ENCODE assay signal across 22 cellular contexts in the genomic region with DNA sequence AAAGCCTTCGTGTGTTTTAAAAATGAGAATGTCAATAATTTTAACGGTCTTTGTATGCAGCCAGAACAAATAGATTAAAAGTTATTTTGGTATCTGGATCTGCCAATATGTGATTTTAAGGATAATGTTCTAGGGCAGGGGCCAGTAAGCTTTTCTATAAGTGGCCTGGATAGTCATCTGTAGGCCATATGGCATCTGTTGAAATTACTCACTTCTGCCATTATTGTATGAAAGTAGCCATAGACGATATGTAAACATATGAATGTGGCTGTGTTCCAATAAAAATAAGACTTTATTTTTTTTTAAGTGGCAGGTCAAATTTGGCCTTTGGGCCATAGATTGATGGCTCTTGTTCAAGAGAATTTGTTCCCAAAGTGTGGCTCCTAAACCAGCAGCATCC. TPM values are rescaled to one million over a fixed set of nuclear protein-coding genes. Genes with fewer than 3 reads are reported as not detected.
DNase-seq lines count a peak whose midpoint lies in the region; ATAC-seq and TF ChIP-seq lines count a peak whose summit lies in the region.
"Had no signal": no experiment of that assay in that cellular context is flagged by ENCODE, and none has a peak within 500 bp of the region (broad histone marks: within the 10 kb centered on the region; RNA-seq: fewer than 3 reads in every experiment).

No MANE protein-coding gene starts in this region.

- peak overlapping the region; percentile 63; the same call in 1 of the 2 replicates for H3K4ac ChIP-seq in IMR-90 (ENCODE audit: low read depth, low read length)

- TF ChIP-seq RAD21 in IMR-90 (IDR thresholded peaks at IDR 0.05; ENCODE audit: low read length), result no peak

- no peak for TF ChIP-seq POLR2A in IMR-90 (IDR thresholded peaks at IDR 0.05; ENCODE audit: low read depth, low read length)
- TF ChIP-seq POLR2A in tibial nerve (IDR thresholded peaks at IDR 0.05), result no peak

- peaks cover 7% of the 10 kb centered on the region; the same call in 1 of the 2 replicates for H3K9me1 ChIP-seq in IMR-90 (ENCODE audit: insufficient read depth, low read length)

- H3K14ac ChIP-seq in IMR-90 (replicated peaks; ENCODE audit: low read depth, low read length), result peak overlapping the region; percentile 75; the same call in 1 of the 2 replicates

- H3K9me3 ChIP-seq in IMR-90 (ENCODE audit: control insufficient read depth, insufficient read depth, low read length) (no peaks in the 10 kb centered on the region), adipocyte (ENCODE audit: control insufficient read depth, low read length) (no peaks in the 10 kb centered on the region), tibial nerve (no peaks in the 10 kb centered on the region)
- no peaks in the 10 kb centered on the region for H3K9me3 ChIP-seq in effector memory CD4-positive, alpha-beta T cell (ENCODE audit: control insufficient read depth, low read length)
- H3K9me3 ChIP-seq: BLaER1 treated with 17β-estradiol and CSF1 and Interleukin-3, amounts not matched to agents 10 nM and 100 nM had no signal

- in situ Hi-C loops in IMR-90 (cut with MboI; ENCODE audit: low sequenced_read_pairs), result no loop called here

- H2AFZ ChIP-seq in IMR-90 (replicated peaks; ENCODE audit: low read length, poor library complexity), result no peak overlapping the region

- peak overlapping the region; percentile 69 for H2BK120ac ChIP-seq in IMR-90 (ENCODE audit: low read depth, low read length)

- DNase-seq in DMS53 (lab: John Stamatoyannopoulos, UW), result peak; percentile 29
- peak; percentile 54 for DNase-seq in IMR-90
- peak; percentile 12 for DNase-seq in adipocyte (ENCODE audit: low read depth)
- DNase-seq in left colon, result no peak
- no peak for DNase-seq in tibial nerve (ENCODE audit: low spot score in 2 of 2)
- no peak for DNase-seq in hypothalamus (lab: John Stamatoyannopoulos, UW)
- no peak for DNase-seq in effector memory CD4-positive, alpha-beta T cell
- DNase-seq: Calu3; CD8-positive, alpha-beta T cell; HFFc6; Kasumi-1; MM.1S; NCI-H1092; NCI-H1436 treated with DMSO at 0.1 percent for 48 hours; NCI-H2029 treated with DMSO at 0.1 percent for 48 hours; NCI-H2171 treated with DMSO at 0.1 percent for 48 hours; NCI-H748 treated with DMSO at 0.1 percent for 48 hours; NK-92 treated with Interleukin-12 subunit alpha and Interleukin-12 subunit beta, amount 100 ng/mL, for 24 hours; RPMI8226 had no signal

- H3K18ac ChIP-seq in IMR-90 (ENCODE audit: low read depth, low read length), result peak overlapping the region; percentile 81; the same call in 1 of the 2 replicates

- H3K4me3 ChIP-seq in IMR-90 (ENCODE audit: insufficient read depth, low read depth, low read length) (no peak overlapping the region), adipocyte (ENCODE audit: low read length) (no peak overlapping the region), tibial nerve (no peak overlapping the region)
- H3K4me3 ChIP-seq in effector memory CD4-positive, alpha-beta T cell (ENCODE audit: insufficient read depth, low read depth, low read length, poor library complexity, severe bottlenecking), result no peak overlapping the region
- H3K4me3 ChIP-seq: BLaER1 treated with 17β-estradiol and CSF1 and Interleukin-3, amounts not matched to agents 10 nM and 100 nM had no signal

- H3K56ac ChIP-seq in IMR-90 (ENCODE audit: extremely low read depth, insufficient read depth, low read length), result no peak overlapping the region; the same call in 1 of the 2 replicates

- CTCF ChIA-PET in IMR-90 (lab: Yijun Ruan, JAX), result no interaction called here

- no CpG with 5 or more reads among the region's 3 CpGs for WGBS in IMR-90 (ENCODE audit: extremely low coverage in 2 of 2, insufficient read length in 1 of 2), 2 experiments
- WGBS in tibial nerve, 2 donors, result 54 to 64% methylated on average over 3 of the region's 3 CpGs

- H3K4me1 ChIP-seq in IMR-90 (ENCODE audit: control insufficient read depth, insufficient read depth, low read length) (peaks cover 16% of the 10 kb centered on the region), adipocyte (ENCODE audit: control insufficient read depth, insufficient read depth, low read length) (peaks cover 65% of the 10 kb centered on the region), tibial nerve (no peaks in the 10 kb centered on the region)
- no peaks in the 10 kb centered on the region for H3K4me1 ChIP-seq in effector memory CD4-positive, alpha-beta T cell (ENCODE audit: control insufficient read depth, insufficient read depth, low read length, poor library complexity, severe bottlenecking)
- H3K4me1 ChIP-seq: BLaER1 treated with 17β-estradiol and CSF1 and Interleukin-3, amounts not matched to agents 10 nM and 100 nM had no signal

- TF ChIP-seq EP300 in tibial nerve (IDR thresholded peaks at IDR 0.05), result no peak

- H3K79me1 ChIP-seq in IMR-90 (ENCODE audit: low read depth in 1 of 2, low read length in 2 of 2), result peaks cover 0 to 5% of the 10 kb centered on the region in 2 experiments; a peak in 1 of 4 replicates

- peak overlapping the region; percentile 88; the same call in 2 of the 3 replicates for H2BK15ac ChIP-seq in IMR-90 (ENCODE audit: low read depth, low read length)

- H3K27me3 ChIP-seq in IMR-90 (ENCODE audit: control insufficient read depth, insufficient read depth, low read length), result no peaks in the 10 kb centered on the region
- H3K27me3 ChIP-seq in adipocyte (replicated peaks; ENCODE audit: control insufficient read depth, insufficient read depth, low read length), result no peaks in the 10 kb centered on the region
- no peaks in the 10 kb centered on the region for H3K27me3 ChIP-seq in tibial nerve
- H3K27me3 ChIP-seq in effector memory CD4-positive, alpha-beta T cell (replicated peaks; ENCODE audit: control insufficient read depth, insufficient read depth, low read length, poor library complexity, severe bottlenecking), result no peaks in the 10 kb centered on the region
- H3K27me3 ChIP-seq: BLaER1 treated with 17β-estradiol and CSF1 and Interleukin-3, amounts not matched to agents 10 nM and 100 nM had no signal

- no peaks in the 10 kb centered on the region for H3K36me3 ChIP-seq in IMR-90 (ENCODE audit: control insufficient read depth, insufficient read depth, low read length)
- H3K36me3 ChIP-seq in adipocyte (ENCODE audit: control insufficient read depth, insufficient read depth, low read length, severe bottlenecking), result peaks cover 14% of the 10 kb centered on the region
- H3K36me3 ChIP-seq in tibial nerve, result no peaks in the 10 kb centered on the region
- no peaks in the 10 kb centered on the region for H3K36me3 ChIP-seq in effector memory CD4-positive, alpha-beta T cell (ENCODE audit: control insufficient read depth, insufficient read depth, low read length)
- H3K36me3 ChIP-seq: BLaER1 treated with 17β-estradiol and CSF1 and Interleukin-3, amounts not matched to agents 10 nM and 100 nM had no signal

- no TSS peak for BruUV-seq in IMR-90 (replicated peaks; lab: Mats Ljungman, UMichigan)

- H3K4me2 ChIP-seq in IMR-90 (ENCODE audit: low read depth, low read length), result no peak overlapping the region
- H3K4me2 ChIP-seq: BLaER1 treated with 17β-estradiol and CSF1 and Interleukin-3, amounts not matched to agents 10 nM and 100 nM had no signal

- intact Hi-C loops in IMR-90 (cut with micrococcal nuclease) (no loop called here), left colon (cut with DNase I, micrococcal nuclease) (no loop called here)

- peak overlapping the region; percentile 80; the same call in 1 of the 2 replicates for H4K5ac ChIP-seq in IMR-90 (ENCODE audit: low read depth, low read length)

- dilution Hi-C loops in IMR-90 (cut with HindIII; ENCODE audit: low sequenced_read_pairs, unreplicated experiment), result no loop called here

- ATAC-seq in IMR-90 (ENCODE audit: low read depth) (no peak), left colon (peak; percentile 51)
- ATAC-seq: CD8-positive, alpha-beta T cell had no signal

- peak overlapping the region; percentile 60 for H4K91ac ChIP-seq in IMR-90 (ENCODE audit: insufficient read depth, low read depth, low read length)

- H3K27ac ChIP-seq in IMR-90 (ENCODE audit: insufficient read depth, low read length), result no peak overlapping the region
- H3K27ac ChIP-seq in tibial nerve, result no peak overlapping the region
- H3K27ac ChIP-seq in effector memory CD4-positive, alpha-beta T cell (ENCODE audit: insufficient read depth, low read length, poor library complexity, severe bottlenecking), result no peak overlapping the region
- H3K27ac ChIP-seq: BLaER1 treated with 17β-estradiol and CSF1 and Interleukin-3, amounts not matched to agents 10 nM and 100 nM; HL-60 had no signal

- H3K9ac ChIP-seq in IMR-90 (ENCODE audit: low read depth, low read length) (no peak overlapping the region), adipocyte (ENCODE audit: low read length) (peak overlapping the region; percentile 76)
- H3K9ac ChIP-seq: BLaER1 treated with 17β-estradiol and CSF1 and Interleukin-3, amounts not matched to agents 10 nM and 100 nM had no signal

- H4K8ac ChIP-seq in IMR-90 (ENCODE audit: low read depth in 2 of 2, low read length in 2 of 2), result peak overlapping the region in 1 of 2 experiments; percentile 56; a peak in 1 of 4 replicates

- no peaks in the 10 kb centered on the region for H4K20me1 ChIP-seq in IMR-90 (ENCODE audit: insufficient read depth, low read length)
- H4K20me1 ChIP-seq: BLaER1 treated with 17β-estradiol and CSF1 and Interleukin-3, amounts not matched to agents 10 nM and 100 nM had no signal

- peak overlapping the region; percentile 21; the same call in 1 of the 2 replicates for H2AK5ac ChIP-seq in IMR-90 (ENCODE audit: low read depth, low read length)

- H2BK20ac ChIP-seq in IMR-90 (ENCODE audit: low read depth, low read length), result peak overlapping the region; percentile 91

- H2BK5ac ChIP-seq in IMR-90 (ENCODE audit: low read depth, low read length, poor library complexity, severe bottlenecking), result peak overlapping the region; percentile 54

- POLR2A ChIA-PET in IMR-90 (lab: Charles Lee; ENCODE audit: unreplicated experiment), result no interaction called here

- H3K23ac ChIP-seq in IMR-90 (ENCODE audit: low read depth, low read length), result no peak overlapping the region; the same call in 1 of the 2 replicates

- TF ChIP-seq CTCF in IMR-90 (conservative IDR thresholded peaks at IDR 0.05; ENCODE audit: low read depth, low read length) (no peak), tibial nerve (IDR thresholded peaks at IDR 0.05) (no peak)

- H2AK9ac ChIP-seq in IMR-90 (replicated peaks; ENCODE audit: low read depth, low read length, poor library complexity), result no peak overlapping the region

TF ChIP-seq in IMR-90, 13 proteins besides CTCF, POLR2A, EP300 and RAD21 (continues in another document):
- TF ChIP-seq RCOR1 (IDR thresholded peaks at IDR 0.05; ENCODE audit: insufficient replicate concordance, low read length) (no peak), CHD1 (IDR thresholded peaks at IDR 0.05; ENCODE audit: low read depth, low read length) (no peak), FOS (IDR thresholded peaks at IDR 0.05; ENCODE audit: low read depth, low read length) (no peak), SMC3 (IDR thresholded peaks at IDR 0.05; ENCODE audit: low read depth, low read length) (no peak), CEBPB (IDR thresholded peaks at IDR 0.05; ENCODE audit: low read depth, low read length) (no peak)

RNA-seq across cellular contexts. Expression of a gene that starts 56.1 kb away (rescaled TPM):
- under 0.01 and 0.18 TPM in 2 replicates for total RNA-seq in IMR-90 (2012; rRNA removed)
- 0.05 and 0.09 TPM in 2 replicates for polyA plus RNA-seq in IMR-90 (2012; rRNA removed)
- polyA plus RNA-seq in IMR-90 (2012; cell fraction: cytosol; rRNA removed), result 0.05 and 0.08 TPM in 2 replicates
- polyA plus RNA-seq in IMR-90 (2012; cell fraction: nucleus; rRNA removed; ENCODE audit: low replicate concordance), result 0.12 and 0.32 TPM in 2 replicates
- total RNA-seq in left colon, result 1 to 10 TPM in 1 of 2 donors, under 1 TPM in 1; 0.92 to 1.0 TPM
- total RNA-seq in tibial nerve, result 10 to 100 TPM in 3 of 4 donors, 1 to 10 TPM in 1; 9.6 to 37.6 (median 15.0) TPM
- total RNA-seq: Calu3; CD8-positive, alpha-beta T cell; OCI-LY7 had no signal

Comparison
In these comparisons a context has a peak if more than half of its experiments do, and no peak if none do; other contexts are left out.
1. DNase-seq: peak in DMS53 (single experiment), IMR-90 (single experiment) and adipocyte (single experiment); none in left colon (0 of 2), tibial nerve (0 of 2), hypothalamus (0 of 51) and effector memory CD4-positive, alpha-beta T cell (0 of 3).